In the genomic region with DNA sequence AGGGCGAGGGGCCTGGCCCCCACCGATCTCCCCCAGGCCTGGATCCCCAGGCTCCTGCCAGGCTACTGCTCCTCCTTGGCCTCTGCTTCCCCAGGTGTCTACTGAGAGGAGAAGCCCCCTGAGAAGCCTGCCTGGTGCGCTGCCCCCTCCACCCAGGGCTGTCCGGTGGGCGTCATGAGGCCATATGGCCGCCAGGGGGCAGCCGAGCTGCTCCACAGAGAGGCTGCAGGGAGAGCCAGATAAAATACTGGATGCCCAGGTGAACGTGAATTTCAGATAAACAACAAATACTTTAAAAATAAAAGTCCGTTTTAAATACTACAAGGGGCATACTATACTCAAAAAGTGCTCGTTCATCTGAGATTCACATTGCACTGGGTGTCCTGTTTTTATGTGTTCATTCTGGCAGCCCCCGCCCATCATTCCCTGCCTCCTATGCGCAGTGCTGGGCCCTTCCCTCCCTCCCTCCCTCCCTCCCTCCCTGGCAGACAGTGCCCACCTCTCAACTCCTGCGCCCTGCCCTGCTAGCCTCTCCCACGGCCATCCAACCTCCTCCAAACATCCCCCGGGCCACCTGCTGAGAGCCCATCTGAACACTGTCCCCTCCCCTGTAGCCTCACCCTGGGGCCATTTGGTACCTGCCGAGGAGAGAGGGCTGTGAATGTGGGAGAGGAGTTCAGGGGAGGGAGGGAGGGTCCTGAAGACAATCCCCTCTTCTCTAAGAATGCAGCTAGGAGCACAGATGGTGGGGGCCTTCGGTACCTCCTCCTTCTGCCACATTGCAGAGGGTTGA, we compare ENCODE assay signal across 1 cellular context.
TF ChIP-seq lines count a peak whose summit lies in the region.

No MANE protein-coding gene starts in this region.

TF ChIP-seq in HCT116, 20 proteins besides CTCF, POLR2A, EP300 and RAD21:
- TF ChIP-seq, protein P1, sequence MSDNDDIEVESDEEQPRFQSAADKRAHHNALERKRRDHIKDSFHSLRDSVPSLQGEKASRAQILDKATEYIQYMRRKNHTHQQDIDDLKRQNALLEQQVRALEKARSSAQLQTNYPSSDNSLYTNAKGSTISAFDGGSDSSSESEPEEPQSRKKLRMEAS (IDR thresholded peaks at IDR 0.05) = no peak
- TF ChIP-seq POLR2AphosphoS5 (IDR thresholded peaks at IDR 0.05; ENCODE audit: low read depth, low read length) (no peak), CBX3 (IDR thresholded peaks at IDR 0.05; ENCODE audit: low read depth) (no peak), YY1 (IDR thresholded peaks at IDR 0.05; ENCODE audit: extremely low read depth, insufficient replicate concordance, low read depth, low read length) (no peak), SRF (IDR thresholded peaks at IDR 0.05; ENCODE audit: low read depth) (no peak), EZH2phosphoT487 (IDR thresholded peaks at IDR 0.05; ENCODE audit: borderline replicate concordance) (no peak)
- TF ChIP-seq, protein P2, sequence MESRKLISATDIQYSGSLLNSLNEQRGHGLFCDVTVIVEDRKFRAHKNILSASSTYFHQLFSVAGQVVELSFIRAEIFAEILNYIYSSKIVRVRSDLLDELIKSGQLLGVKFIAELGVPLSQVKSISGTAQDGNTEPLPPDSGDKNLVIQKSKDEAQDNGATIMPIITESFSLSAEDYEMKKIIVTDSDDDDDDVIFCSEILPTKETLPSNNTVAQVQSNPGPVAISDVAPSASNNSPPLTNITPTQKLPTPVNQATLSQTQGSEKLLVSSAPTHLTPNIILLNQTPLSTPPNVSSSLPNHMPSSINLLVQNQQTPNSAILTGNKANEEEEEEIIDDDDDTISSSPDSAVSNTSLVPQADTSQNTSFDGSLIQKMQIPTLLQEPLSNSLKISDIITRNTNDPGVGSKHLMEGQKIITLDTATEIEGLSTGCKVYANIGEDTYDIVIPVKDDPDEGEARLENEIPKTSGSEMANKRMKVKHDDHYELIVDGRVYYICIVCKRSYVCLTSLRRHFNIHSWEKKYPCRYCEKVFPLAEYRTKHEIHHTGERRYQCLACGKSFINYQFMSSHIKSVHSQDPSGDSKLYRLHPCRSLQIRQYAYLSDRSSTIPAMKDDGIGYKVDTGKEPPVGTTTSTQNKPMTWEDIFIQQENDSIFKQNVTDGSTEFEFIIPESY (IDR thresholded peaks at IDR 0.05; ENCODE audit: extremely low read depth, insufficient replicate concordance, low read length) = no peak
- TF ChIP-seq, protein P3, sequence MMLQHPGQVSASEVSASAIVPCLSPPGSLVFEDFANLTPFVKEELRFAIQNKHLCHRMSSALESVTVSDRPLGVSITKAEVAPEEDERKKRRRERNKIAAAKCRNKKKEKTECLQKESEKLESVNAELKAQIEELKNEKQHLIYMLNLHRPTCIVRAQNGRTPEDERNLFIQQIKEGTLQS (IDR thresholded peaks at IDR 0.05) = no peak
